In the genomic region with DNA sequence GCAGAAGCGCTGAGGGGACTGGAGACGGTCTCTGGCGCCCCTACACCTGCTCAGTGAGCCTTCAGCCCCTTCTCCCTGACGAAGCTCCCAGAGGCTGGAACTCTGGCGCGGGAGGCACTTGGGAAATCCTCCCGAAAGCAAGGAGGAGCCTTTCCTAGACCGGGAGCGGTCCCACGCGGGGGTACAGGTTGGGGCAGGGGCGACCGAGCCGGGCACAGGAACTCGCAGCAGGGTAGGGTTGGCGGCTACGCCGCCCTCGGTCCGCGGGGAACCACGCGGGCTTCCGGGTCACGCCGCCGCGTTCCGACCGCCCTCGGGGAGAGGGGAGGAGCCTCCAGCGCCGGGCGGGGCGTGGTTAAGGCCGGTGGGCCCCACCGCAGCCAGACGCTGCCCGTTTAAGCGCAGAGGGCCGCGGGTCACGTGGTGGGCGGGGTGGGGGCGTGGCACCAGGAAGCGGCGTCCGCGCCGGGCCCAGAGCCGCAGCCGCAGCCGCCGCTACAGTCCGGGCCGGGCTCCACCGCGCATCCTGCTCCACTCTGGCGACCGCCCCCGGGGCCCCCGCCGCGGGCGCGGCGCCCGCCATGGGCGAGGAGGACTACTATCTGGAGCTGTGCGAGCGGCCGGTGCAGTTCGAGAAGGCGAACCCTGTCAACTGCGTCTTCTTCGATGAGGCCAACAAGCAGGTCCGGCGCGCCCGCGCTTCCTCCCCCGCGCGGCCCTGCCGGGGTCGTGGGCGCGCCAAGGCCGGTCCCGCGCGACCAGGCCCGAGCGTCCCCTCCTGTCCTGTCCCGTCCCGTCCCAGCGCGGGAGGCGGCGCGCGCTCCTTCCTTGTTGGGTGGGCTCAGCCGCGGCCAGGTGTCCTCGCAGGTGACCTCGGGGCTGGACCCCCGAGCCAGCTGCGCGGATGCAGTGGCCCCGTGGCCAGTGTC, we compare ENCODE assay signal across 1 cellular context.
TF ChIP-seq lines count a peak whose summit lies in the region.

Gene RMC1, plus strand, starts transcription at position 474 of the 929 bp plus-strand sequence. Its CDS starts 108 bp downstream, at position 582.

TF ChIP-seq in GM12878, 131 proteins besides CTCF, POLR2A, EP300 and RAD21 (continued from another document and continues in another):
- TF ChIP-seq, protein P1, sequence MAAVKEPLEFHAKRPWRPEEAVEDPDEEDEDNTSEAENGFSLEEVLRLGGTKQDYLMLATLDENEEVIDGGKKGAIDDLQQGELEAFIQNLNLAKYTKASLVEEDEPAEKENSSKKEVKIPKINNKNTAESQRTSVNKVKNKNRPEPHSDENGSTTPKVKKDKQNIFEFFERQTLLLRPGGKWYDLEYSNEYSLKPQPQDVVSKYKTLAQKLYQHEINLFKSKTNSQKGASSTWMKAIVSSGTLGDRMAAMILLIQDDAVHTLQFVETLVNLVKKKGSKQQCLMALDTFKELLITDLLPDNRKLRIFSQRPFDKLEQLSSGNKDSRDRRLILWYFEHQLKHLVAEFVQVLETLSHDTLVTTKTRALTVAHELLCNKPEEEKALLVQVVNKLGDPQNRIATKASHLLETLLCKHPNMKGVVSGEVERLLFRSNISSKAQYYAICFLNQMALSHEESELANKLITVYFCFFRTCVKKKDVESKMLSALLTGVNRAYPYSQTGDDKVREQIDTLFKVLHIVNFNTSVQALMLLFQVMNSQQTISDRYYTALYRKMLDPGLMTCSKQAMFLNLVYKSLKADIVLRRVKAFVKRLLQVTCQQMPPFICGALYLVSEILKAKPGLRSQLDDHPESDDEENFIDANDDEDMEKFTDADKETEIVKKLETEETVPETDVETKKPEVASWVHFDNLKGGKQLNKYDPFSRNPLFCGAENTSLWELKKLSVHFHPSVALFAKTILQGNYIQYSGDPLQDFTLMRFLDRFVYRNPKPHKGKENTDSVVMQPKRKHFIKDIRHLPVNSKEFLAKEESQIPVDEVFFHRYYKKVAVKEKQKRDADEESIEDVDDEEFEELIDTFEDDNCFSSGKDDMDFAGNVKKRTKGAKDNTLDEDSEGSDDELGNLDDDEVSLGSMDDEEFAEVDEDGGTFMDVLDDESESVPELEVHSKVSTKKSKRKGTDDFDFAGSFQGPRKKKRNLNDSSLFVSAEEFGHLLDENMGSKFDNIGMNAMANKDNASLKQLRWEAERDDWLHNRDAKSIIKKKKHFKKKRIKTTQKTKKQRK (IDR thresholded peaks at IDR 0.05; ENCODE audit: low read depth, low read length): no peak
- TF ChIP-seq EZH2 (IDR thresholded peaks at IDR 0.05; ENCODE audit: borderline replicate concordance, control insufficient read depth, low read depth, low read length): no peak
- peak; percentile 50; the same call in 1 of the 2 replicates for TF ChIP-seq CREB1 (IDR thresholded peaks at IDR 0.05; ENCODE audit: low read depth)
- TF ChIP-seq, protein P2, sequence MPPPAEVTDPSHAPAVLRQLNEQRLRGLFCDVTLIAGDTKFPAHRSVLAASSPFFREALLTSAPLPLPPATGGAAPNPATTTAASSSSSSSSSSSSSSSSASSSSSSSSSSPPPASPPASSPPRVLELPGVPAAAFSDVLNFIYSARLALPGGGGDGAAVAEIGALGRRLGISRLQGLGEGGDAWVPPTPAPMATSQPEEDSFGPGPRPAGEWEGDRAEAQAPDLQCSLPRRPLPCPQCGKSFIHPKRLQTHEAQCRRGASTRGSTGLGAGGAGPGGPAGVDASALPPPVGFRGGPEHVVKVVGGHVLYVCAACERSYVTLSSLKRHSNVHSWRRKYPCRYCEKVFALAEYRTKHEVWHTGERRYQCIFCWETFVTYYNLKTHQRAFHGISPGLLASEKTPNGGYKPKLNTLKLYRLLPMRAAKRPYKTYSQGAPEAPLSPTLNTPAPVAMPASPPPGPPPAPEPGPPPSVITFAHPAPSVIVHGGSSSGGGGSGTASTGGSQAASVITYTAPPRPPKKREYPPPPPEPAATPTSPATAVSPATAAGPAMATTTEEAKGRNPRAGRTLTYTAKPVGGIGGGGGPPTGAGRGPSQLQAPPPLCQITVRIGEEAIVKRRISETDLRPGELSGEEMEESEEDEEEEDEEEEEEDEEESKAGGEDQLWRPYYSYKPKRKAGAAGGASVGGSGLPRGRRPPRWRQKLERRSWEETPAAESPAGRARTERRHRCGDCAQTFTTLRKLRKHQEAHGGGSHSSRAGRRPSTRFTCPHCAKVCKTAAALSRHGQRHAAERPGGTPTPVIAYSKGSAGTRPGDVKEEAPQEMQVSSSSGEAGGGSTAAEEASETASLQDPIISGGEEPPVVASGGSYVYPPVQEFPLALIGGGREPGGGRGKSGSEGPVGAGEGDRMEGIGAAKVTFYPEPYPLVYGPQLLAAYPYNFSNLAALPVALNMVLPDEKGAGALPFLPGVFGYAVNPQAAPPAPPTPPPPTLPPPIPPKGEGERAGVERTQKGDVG (CRISPR knock-in tag; IDR thresholded peaks at IDR 0.05): no peak
- TF ChIP-seq JUNB (IDR thresholded peaks at IDR 0.05): no peak
- TF ChIP-seq MAX (IDR thresholded peaks at IDR 0.05; ENCODE audit: low read depth, low read length): peak; percentile 93
- TF ChIP-seq, protein P3, sequence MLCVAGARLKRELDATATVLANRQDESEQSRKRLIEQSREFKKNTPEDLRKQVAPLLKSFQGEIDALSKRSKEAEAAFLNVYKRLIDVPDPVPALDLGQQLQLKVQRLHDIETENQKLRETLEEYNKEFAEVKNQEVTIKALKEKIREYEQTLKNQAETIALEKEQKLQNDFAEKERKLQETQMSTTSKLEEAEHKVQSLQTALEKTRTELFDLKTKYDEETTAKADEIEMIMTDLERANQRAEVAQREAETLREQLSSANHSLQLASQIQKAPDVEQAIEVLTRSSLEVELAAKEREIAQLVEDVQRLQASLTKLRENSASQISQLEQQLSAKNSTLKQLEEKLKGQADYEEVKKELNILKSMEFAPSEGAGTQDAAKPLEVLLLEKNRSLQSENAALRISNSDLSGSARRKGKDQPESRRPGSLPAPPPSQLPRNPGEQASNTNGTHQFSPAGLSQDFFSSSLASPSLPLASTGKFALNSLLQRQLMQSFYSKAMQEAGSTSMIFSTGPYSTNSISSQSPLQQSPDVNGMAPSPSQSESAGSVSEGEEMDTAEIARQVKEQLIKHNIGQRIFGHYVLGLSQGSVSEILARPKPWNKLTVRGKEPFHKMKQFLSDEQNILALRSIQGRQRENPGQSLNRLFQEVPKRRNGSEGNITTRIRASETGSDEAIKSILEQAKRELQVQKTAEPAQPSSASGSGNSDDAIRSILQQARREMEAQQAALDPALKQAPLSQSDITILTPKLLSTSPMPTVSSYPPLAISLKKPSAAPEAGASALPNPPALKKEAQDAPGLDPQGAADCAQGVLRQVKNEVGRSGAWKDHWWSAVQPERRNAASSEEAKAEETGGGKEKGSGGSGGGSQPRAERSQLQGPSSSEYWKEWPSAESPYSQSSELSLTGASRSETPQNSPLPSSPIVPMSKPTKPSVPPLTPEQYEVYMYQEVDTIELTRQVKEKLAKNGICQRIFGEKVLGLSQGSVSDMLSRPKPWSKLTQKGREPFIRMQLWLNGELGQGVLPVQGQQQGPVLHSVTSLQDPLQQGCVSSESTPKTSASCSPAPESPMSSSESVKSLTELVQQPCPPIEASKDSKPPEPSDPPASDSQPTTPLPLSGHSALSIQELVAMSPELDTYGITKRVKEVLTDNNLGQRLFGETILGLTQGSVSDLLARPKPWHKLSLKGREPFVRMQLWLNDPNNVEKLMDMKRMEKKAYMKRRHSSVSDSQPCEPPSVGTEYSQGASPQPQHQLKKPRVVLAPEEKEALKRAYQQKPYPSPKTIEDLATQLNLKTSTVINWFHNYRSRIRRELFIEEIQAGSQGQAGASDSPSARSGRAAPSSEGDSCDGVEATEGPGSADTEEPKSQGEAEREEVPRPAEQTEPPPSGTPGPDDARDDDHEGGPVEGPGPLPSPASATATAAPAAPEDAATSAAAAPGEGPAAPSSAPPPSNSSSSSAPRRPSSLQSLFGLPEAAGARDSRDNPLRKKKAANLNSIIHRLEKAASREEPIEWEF (IDR thresholded peaks at IDR 0.05; ENCODE audit: insufficient replicate concordance, low read depth, low read length): no peak
- TF ChIP-seq RELA (IDR thresholded peaks at IDR 0.05; ENCODE audit: borderline replicate concordance, partially characterized antibody): peak; percentile 48
- TF ChIP-seq HSF1 (IDR thresholded peaks at IDR 0.05; ENCODE audit: low read depth, low read length): no peak
- peak; percentile 6; the same call in 1 of the 2 replicates for TF ChIP-seq ZSCAN29 (IDR thresholded peaks at IDR 0.05)
- no peak for TF ChIP-seq ELK1 (IDR thresholded peaks at IDR 0.05; ENCODE audit: low read depth, low read length)
- TF ChIP-seq KAT2A (conservative IDR thresholded peaks at IDR 0.05; ENCODE audit: control insufficient read depth, low read depth, low read length): no peak
- no peak for TF ChIP-seq IRF4 (IDR thresholded peaks at IDR 0.05; ENCODE audit: low read depth, low read length)
- TF ChIP-seq SMAD5 (IDR thresholded peaks at IDR 0.05; ENCODE audit: low read depth): peak; percentile 57; the same call in 1 of the 2 replicates
- 0 out of 2 replicates have a peak, but pooled peaks have one; percentile 17 for TF ChIP-seq ZNF24 (IDR thresholded peaks at IDR 0.05)
- no peak for TF ChIP-seq FOXK2 (IDR thresholded peaks at IDR 0.05)
- TF ChIP-seq NR2C2 (IDR thresholded peaks at IDR 0.05; ENCODE audit: borderline replicate concordance, control insufficient read depth, insufficient read length, low read depth): no peak
- TF ChIP-seq HDAC2 (IDR thresholded peaks at IDR 0.05): no peak
- no peak for TF ChIP-seq ZBED1 (IDR thresholded peaks at IDR 0.05; ENCODE audit: borderline replicate concordance)
- peak; percentile 48; the same call in 1 of the 2 replicates for TF ChIP-seq TCF3 (IDR thresholded peaks at IDR 0.05; ENCODE audit: borderline replicate concordance, insufficient read depth, low read depth, low read length)
- peak; percentile 83 for TF ChIP-seq SP1 (IDR thresholded peaks at IDR 0.05; ENCODE audit: low read depth, low read length)
- TF ChIP-seq, protein P4, sequence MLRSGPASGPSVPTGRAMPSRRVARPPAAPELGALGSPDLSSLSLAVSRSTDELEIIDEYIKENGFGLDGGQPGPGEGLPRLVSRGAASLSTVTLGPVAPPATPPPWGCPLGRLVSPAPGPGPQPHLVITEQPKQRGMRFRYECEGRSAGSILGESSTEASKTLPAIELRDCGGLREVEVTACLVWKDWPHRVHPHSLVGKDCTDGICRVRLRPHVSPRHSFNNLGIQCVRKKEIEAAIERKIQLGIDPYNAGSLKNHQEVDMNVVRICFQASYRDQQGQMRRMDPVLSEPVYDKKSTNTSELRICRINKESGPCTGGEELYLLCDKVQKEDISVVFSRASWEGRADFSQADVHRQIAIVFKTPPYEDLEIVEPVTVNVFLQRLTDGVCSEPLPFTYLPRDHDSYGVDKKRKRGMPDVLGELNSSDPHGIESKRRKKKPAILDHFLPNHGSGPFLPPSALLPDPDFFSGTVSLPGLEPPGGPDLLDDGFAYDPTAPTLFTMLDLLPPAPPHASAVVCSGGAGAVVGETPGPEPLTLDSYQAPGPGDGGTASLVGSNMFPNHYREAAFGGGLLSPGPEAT (IDR thresholded peaks at IDR 0.05; ENCODE audit: low read depth): peak; percentile 81
- TF ChIP-seq ZNF384 (IDR thresholded peaks at IDR 0.05; ENCODE audit: borderline replicate concordance, low read depth, low read length): no peak
- TF ChIP-seq, protein P5, sequence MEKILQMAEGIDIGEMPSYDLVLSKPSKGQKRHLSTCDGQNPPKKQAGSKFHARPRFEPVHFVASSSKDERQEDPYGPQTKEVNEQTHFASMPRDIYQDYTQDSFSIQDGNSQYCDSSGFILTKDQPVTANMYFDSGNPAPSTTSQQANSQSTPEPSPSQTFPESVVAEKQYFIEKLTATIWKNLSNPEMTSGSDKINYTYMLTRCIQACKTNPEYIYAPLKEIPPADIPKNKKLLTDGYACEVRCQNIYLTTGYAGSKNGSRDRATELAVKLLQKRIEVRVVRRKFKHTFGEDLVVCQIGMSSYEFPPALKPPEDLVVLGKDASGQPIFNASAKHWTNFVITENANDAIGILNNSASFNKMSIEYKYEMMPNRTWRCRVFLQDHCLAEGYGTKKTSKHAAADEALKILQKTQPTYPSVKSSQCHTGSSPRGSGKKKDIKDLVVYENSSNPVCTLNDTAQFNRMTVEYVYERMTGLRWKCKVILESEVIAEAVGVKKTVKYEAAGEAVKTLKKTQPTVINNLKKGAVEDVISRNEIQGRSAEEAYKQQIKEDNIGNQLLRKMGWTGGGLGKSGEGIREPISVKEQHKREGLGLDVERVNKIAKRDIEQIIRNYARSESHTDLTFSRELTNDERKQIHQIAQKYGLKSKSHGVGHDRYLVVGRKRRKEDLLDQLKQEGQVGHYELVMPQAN (conservative IDR thresholded peaks at IDR 0.05): peak; percentile 97
- peak; percentile 66; the same call in 1 of the 2 replicates for TF ChIP-seq ZNF207 (IDR thresholded peaks at IDR 0.05; ENCODE audit: borderline replicate concordance)
- TF ChIP-seq SUZ12 (IDR thresholded peaks at IDR 0.05; ENCODE audit: unreplicated experiment): no peak
